8 cellular contexts compared by ENCODE assay signal in genomic region chr11:35237860-35238715, GRCh38.
DNase-seq lines count a peak whose midpoint lies in the region; ATAC-seq, FAIRE-seq and TF ChIP-seq lines count a peak whose summit lies in the region.

No MANE protein-coding gene starts in this region.

- no peak for ATAC-seq in HG03139 (IDR thresholded peaks at IDR 0.05; ENCODE audit: unreplicated experiment)
- ATAC-seq in GM21360 (IDR thresholded peaks at IDR 0.05; ENCODE audit: unreplicated experiment) = no peak

- peak overlapping the region; percentile 58 for H3K4me3 ChIP-seq in OCI-LY3 (ENCODE audit: low read length)
- H3K4me3 ChIP-seq in iPS DF 6.9 (ENCODE audit: low read length) = no peak overlapping the region

- no CpG with 5 or more reads among the region's 15 CpGs for WGBS in iPS DF 6.9 (ENCODE audit: insufficient coverage, insufficient read length)

- H3K27me3 ChIP-seq in OCI-LY3 (ENCODE audit: low read depth, low read length) (0 out of 2 replicates have a peak, but pooled peaks cover 10% of the 10 kb centered on the region), iPS DF 6.9 (ENCODE audit: control insufficient read depth, insufficient read depth, low read length) (no peaks in the 10 kb centered on the region)

- TF ChIP-seq CTCF in D721Med (IDR thresholded peaks at IDR 0.05; ENCODE audit: insufficient read depth, missing control alignments) (peak; percentile 95), OCI-LY3 (IDR thresholded peaks at IDR 0.05; ENCODE audit: low read depth, low read length) (peak; percentile 93)

- H3K4me1 ChIP-seq in OCI-LY3 (ENCODE audit: low read length) = peaks cover 25% of the 10 kb centered on the region
- no peaks in the 10 kb centered on the region; the same call in 1 of the 2 replicates for H3K4me1 ChIP-seq in iPS DF 6.9 (ENCODE audit: control insufficient read depth, insufficient read depth, low read length)

- no peaks in the 10 kb centered on the region for H3K79me2 ChIP-seq in OCI-LY3 (ENCODE audit: low read length)

- FAIRE-seq in D721Med (lab: Jason Lieb, UNC) (no peak), HTR-8/SVneo (lab: Jason Lieb, UNC) (peak; percentile 28)

- H3K9me3 ChIP-seq in OCI-LY3 (ENCODE audit: insufficient read depth, low read length) (no peaks in the 10 kb centered on the region), iPS DF 6.9 (ENCODE audit: control insufficient read depth, insufficient read depth, low read length) (no peaks in the 10 kb centered on the region)

- no peaks in the 10 kb centered on the region for H3K36me3 ChIP-seq in OCI-LY3 (replicated peaks; ENCODE audit: low read depth, low read length)
- no peaks in the 10 kb centered on the region for H3K36me3 ChIP-seq in iPS DF 6.9 (ENCODE audit: control insufficient read depth, insufficient read depth, low read length)

- peak overlapping the region; percentile 75 for H3K4me2 ChIP-seq in OCI-LY3 (ENCODE audit: low read length)

- H3K9ac ChIP-seq in OCI-LY3 (ENCODE audit: low read length) = no peak overlapping the region

- no peaks in the 10 kb centered on the region for H4K20me1 ChIP-seq in OCI-LY3 (ENCODE audit: insufficient read depth, low read length)

- H2AFZ ChIP-seq in OCI-LY3 (ENCODE audit: low read depth, low read length) = no peak overlapping the region

- H3K27ac ChIP-seq in OCI-LY3 (ENCODE audit: low read length) (no peak overlapping the region), iPS DF 6.9 (ENCODE audit: low read length) (no peak overlapping the region)

- DNase-seq in D721Med (ENCODE audit: insufficient read length, low spot score) (no peak), HTR-8/SVneo (ENCODE audit: insufficient read length, low spot score) (peak; percentile 41), iPS DF 6.9 (ENCODE audit: low read depth, low spot score) (peak; percentile 71)
- DNase-seq in activated naive CD8-positive, alpha-beta T cell treated with anti-CD3 and anti-CD28 coated beads, Interleukin-2, amount 50 U/mL, for 16 hours (ENCODE audit: low read depth, low spot score) = peak; percentile 7
- DNase-seq in stimulated activated CD4-positive, alpha-beta T cell treated with anti-CD3 and anti-CD28 coated beads, Interleukin-4, amount 100 ng/mL, for 48 hours (ENCODE audit: low read depth in 2 of 2) = peak; percentile 45 to 50
